Comparison of ENCODE assay signal across 2 cellular contexts in the genomic region with DNA sequence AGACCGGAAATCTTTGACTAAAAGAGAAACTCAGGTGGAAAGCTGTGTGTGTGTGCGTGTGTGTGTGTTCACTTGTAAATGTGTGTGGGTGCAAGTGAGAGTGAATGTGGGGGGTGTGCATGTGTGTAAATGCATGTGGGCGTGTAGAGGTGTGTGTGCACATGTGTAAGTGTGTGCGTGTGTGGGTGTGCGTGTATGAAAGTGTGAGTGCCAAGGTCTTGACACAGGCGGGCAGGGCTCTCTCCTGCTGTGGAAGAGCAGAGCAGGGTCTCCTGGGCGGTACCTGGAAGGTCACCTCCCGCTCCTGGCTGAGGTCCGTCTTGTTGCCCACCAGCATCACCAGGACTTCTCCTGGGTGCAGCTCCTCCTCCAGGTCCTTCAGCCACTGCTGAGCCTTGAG.
A peak's percentile ranks its signal among the peaks of the same experiment; 100 is the strongest.
TF ChIP-seq lines count a peak whose summit lies in the region.

No MANE protein-coding gene starts in this region.

TF ChIP-seq in GM12878, 131 proteins besides CTCF, POLR2A, EP300 and RAD21:
- TF ChIP-seq, protein P1, sequence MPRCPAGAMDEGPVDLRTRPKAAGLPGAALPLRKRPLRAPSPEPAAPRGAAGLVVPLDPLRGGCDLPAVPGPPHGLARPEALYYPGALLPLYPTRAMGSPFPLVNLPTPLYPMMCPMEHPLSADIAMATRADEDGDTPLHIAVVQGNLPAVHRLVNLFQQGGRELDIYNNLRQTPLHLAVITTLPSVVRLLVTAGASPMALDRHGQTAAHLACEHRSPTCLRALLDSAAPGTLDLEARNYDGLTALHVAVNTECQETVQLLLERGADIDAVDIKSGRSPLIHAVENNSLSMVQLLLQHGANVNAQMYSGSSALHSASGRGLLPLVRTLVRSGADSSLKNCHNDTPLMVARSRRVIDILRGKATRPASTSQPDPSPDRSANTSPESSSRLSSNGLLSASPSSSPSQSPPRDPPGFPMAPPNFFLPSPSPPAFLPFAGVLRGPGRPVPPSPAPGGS (IDR thresholded peaks at IDR 0.05; ENCODE audit: borderline replicate concordance, insufficient read depth, low read depth, low read length, poor library complexity, severe bottlenecking) = peak; percentile 93
- TF ChIP-seq, protein P2, sequence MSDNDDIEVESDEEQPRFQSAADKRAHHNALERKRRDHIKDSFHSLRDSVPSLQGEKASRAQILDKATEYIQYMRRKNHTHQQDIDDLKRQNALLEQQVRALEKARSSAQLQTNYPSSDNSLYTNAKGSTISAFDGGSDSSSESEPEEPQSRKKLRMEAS (IDR thresholded peaks at IDR 0.05; ENCODE audit: low read depth, low read length) = no peak
- TF ChIP-seq SREBF1 (IDR thresholded peaks at IDR 0.05; ENCODE audit: low read length) = no peak
- TF ChIP-seq, protein P3, sequence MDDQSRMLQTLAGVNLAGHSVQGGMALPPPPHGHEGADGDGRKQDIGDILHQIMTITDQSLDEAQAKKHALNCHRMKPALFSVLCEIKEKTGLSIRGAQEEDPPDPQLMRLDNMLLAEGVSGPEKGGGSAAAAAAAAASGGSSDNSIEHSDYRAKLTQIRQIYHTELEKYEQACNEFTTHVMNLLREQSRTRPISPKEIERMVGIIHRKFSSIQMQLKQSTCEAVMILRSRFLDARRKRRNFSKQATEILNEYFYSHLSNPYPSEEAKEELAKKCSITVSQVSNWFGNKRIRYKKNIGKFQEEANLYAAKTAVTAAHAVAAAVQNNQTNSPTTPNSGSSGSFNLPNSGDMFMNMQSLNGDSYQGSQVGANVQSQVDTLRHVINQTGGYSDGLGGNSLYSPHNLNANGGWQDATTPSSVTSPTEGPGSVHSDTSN (IDR thresholded peaks at IDR 0.05; ENCODE audit: insufficient replicate concordance, low read depth, low read length) = peak; percentile 62
- TF ChIP-seq, protein P4, sequence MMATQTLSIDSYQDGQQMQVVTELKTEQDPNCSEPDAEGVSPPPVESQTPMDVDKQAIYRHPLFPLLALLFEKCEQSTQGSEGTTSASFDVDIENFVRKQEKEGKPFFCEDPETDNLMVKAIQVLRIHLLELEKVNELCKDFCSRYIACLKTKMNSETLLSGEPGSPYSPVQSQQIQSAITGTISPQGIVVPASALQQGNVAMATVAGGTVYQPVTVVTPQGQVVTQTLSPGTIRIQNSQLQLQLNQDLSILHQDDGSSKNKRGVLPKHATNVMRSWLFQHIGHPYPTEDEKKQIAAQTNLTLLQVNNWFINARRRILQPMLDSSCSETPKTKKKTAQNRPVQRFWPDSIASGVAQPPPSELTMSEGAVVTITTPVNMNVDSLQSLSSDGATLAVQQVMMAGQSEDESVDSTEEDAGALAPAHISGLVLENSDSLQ (IDR thresholded peaks at IDR 0.05) = no peak
TF ChIP-seq in GM12878: peak in this region for 2.

TF ChIP-seq in HepG2, 621 proteins besides CTCF, POLR2A, EP300 and RAD21:
- TF ChIP-seq ISX (CRISPR knock-in tag; conservative IDR thresholded peaks at IDR 0.05) (no peak), SAFB2 (CRISPR knock-in tag; IDR thresholded peaks at IDR 0.05; ENCODE audit: borderline replicate concordance, low read depth) (no peak), SALL2 (CRISPR knock-in tag; IDR thresholded peaks at IDR 0.05) (no peak), DPF2 (CRISPR knock-in tag; IDR thresholded peaks at IDR 0.05; ENCODE audit: borderline replicate concordance, low read depth) (no peak), BRCA1 (CRISPR knock-in tag; IDR thresholded peaks at IDR 0.05) (no peak), HNRNPL (IDR thresholded peaks at IDR 0.05; ENCODE audit: low read depth, low read length) (0 out of 2 replicates have a peak, but pooled peaks have one; percentile 21)
- TF ChIP-seq, protein P5, sequence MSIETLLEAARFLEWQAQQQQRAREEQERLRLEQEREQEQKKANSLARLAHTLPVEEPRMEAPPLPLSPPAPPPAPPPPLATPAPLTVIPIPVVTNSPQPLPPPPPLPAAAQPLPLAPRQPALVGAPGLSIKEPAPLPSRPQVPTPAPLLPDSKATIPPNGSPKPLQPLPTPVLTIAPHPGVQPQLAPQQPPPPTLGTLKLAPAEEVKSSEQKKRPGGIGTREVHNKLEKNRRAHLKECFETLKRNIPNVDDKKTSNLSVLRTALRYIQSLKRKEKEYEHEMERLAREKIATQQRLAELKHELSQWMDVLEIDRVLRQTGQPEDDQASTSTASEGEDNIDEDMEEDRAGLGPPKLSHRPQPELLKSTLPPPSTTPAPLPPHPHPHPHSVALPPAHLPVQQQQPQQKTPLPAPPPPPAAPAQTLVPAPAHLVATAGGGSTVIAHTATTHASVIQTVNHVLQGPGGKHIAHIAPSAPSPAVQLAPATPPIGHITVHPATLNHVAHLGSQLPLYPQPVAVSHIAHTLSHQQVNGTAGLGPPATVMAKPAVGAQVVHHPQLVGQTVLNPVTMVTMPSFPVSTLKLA (IDR thresholded peaks at IDR 0.05) = peak; percentile 68
- TF ChIP-seq, protein P6, sequence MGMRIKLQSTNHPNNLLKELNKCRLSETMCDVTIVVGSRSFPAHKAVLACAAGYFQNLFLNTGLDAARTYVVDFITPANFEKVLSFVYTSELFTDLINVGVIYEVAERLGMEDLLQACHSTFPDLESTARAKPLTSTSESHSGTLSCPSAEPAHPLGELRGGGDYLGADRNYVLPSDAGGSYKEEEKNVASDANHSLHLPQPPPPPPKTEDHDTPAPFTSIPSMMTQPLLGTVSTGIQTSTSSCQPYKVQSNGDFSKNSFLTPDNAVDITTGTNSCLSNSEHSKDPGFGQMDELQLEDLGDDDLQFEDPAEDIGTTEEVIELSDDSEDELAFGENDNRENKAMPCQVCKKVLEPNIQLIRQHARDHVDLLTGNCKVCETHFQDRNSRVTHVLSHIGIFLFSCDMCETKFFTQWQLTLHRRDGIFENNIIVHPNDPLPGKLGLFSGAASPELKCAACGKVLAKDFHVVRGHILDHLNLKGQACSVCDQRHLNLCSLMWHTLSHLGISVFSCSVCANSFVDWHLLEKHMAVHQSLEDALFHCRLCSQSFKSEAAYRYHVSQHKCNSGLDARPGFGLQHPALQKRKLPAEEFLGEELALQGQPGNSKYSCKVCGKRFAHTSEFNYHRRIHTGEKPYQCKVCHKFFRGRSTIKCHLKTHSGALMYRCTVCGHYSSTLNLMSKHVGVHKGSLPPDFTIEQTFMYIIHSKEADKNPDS (CRISPR knock-in tag; IDR thresholded peaks at IDR 0.05) = no peak
- TF ChIP-seq, protein P7, sequence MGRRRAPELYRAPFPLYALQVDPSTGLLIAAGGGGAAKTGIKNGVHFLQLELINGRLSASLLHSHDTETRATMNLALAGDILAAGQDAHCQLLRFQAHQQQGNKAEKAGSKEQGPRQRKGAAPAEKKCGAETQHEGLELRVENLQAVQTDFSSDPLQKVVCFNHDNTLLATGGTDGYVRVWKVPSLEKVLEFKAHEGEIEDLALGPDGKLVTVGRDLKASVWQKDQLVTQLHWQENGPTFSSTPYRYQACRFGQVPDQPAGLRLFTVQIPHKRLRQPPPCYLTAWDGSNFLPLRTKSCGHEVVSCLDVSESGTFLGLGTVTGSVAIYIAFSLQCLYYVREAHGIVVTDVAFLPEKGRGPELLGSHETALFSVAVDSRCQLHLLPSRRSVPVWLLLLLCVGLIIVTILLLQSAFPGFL (CRISPR knock-in tag; IDR thresholded peaks at IDR 0.05) = no peak
- TF ChIP-seq, protein P8, sequence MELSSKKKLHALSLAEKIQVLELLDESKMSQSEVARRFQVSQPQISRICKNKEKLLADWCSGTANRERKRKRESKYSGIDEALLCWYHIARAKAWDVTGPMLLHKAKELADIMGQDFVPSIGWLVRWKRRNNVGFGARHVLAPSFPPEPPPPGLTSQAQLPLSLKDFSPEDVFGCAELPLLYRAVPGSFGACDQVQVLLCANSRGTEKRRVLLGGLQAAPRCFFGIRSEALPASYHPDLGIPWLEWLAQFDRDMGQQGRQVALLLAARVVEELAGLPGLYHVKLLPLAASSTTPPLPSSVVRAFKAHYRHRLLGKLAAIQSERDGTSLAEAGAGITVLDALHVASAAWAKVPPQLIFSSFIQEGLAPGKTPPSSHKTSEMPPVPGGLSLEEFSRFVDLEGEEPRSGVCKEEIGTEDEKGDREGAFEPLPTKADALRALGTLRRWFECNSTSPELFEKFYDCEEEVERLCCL (CRISPR knock-in tag; IDR thresholded peaks at IDR 0.05; ENCODE audit: borderline replicate concordance) = no peak
